Comparison of ENCODE assay signal across 25 cellular contexts in genomic region chr16:74931445-74931844, GRCh38. TPM values are rescaled to one million over a fixed set of nuclear protein-coding genes. Genes with fewer than 3 reads are reported as not detected.
DNase-seq lines count a peak whose midpoint lies in the region; ATAC-seq, FAIRE-seq and TF ChIP-seq lines count a peak whose summit lies in the region.
"Had no signal": no experiment of that assay in that cellular context is flagged by ENCODE, and none has a peak within 500 bp of the region (broad histone marks: within the 10 kb centered on the region; RNA-seq: fewer than 3 reads in every experiment).

No MANE protein-coding gene starts in this region.

- H3K9me3 ChIP-seq in heart left ventricle = no peaks in the 10 kb centered on the region
- H3K9me3 ChIP-seq in kidney (ENCODE audit: control insufficient read depth in 1 of 2, low read length in 2 of 2) = no peaks in the 10 kb centered on the region
- H3K9me3 ChIP-seq: MG63, SJSA1 had no signal

- H3K36me3 ChIP-seq in heart left ventricle (peaks cover 3 to 84% (median 57%) of the 10 kb centered on the region in 9 donors), kidney (ENCODE audit: control insufficient read depth in 1 of 2, insufficient read depth in 2 of 2, low read length in 2 of 2) (peaks cover 3 to 9% of the 10 kb centered on the region in 2 donors)
- H3K36me3 ChIP-seq: MG63 had no signal

- H3K27ac ChIP-seq in heart left ventricle (no peak overlapping the region), kidney (ENCODE audit: low read depth in 2 of 2, low read length in 2 of 2) (no peak overlapping the region)
- H3K27ac ChIP-seq: SJSA1 had no signal

- no peak for FAIRE-seq in kidney (lab: Jason Lieb, UNC)
- FAIRE-seq: HTR-8/SVneo, K562 had no signal

- H3K4me1 ChIP-seq in heart left ventricle (no peaks in the 10 kb centered on the region), kidney (ENCODE audit: control insufficient read depth in 1 of 2, insufficient read depth in 1 of 2, low read depth in 1 of 2, low read length in 2 of 2) (no peaks in the 10 kb centered on the region)
- H3K4me1 ChIP-seq: SJSA1 had no signal

- 90 to 95% (median 91%) methylated on average over 3 of the region's 3 CpGs for WGBS in heart left ventricle, 4 donors

- no peak for TF ChIP-seq POLR2A in heart left ventricle (IDR thresholded peaks at IDR 0.05)

- no peaks in the 10 kb centered on the region for H3K27me3 ChIP-seq in heart left ventricle
- H3K27me3 ChIP-seq: MG63, SJSA1 had no signal

- intact Hi-C loops in heart left ventricle (cut with DNase I) (no loop called here), kidney (cut with DNase I) (no loop called here)

- DNase-seq in M059J (ENCODE audit: low read depth) (peak; percentile 4), iris pigment epithelial cell (ENCODE audit: low read depth) (peak; percentile 25), heart left ventricle (no peak), kidney (no peak)
- DNase-seq in effector CD8-positive, alpha-beta T cell (lab: John Stamatoyannopoulos, UW) = no peak
- DNase-seq: DMS153; DND-41; Kasumi-1; MG63; NCI-H1105 treated with DMSO at 0.1 percent for 48 hours; NCI-H146; NCI-H1930; NCI-H2107; NCI-H446; NCI-H524 treated with DMSO at 0.1 percent for 48 hours; NCI-H774; NK-92 treated with Interleukin-12 subunit alpha and Interleukin-12 subunit beta, amount 100 ng/mL, for 24 hours; Right ventricle myocardium superior; RPMI8226 had no signal

- no peak overlapping the region for H3K9ac ChIP-seq in kidney (ENCODE audit: low read length in 2 of 2)

- TF ChIP-seq CTCF in heart left ventricle (IDR thresholded peaks at IDR 0.05) (no peak), kidney (IDR thresholded peaks at IDR 0.05; ENCODE audit: borderline replicate concordance, extremely low read depth, insufficient read depth) (no peak)

- peak; percentile 50 for ATAC-seq in GM18508 (IDR thresholded peaks at IDR 0.05; ENCODE audit: insufficient read depth, unreplicated experiment)
- ATAC-seq in HG02852 (IDR thresholded peaks at IDR 0.05; ENCODE audit: unreplicated experiment) = peak; percentile 77
- no peak for ATAC-seq in heart left ventricle
- ATAC-seq: HCT116, K562 had no signal

- no peak overlapping the region for H3K4me3 ChIP-seq in heart left ventricle
- H3K4me3 ChIP-seq in kidney (ENCODE audit: low read length in 2 of 2) = no peak overlapping the region
- H3K4me3 ChIP-seq: K562, MG63, SJSA1 had no signal

RNA-seq across cellular contexts. Expression of gene WDR59, which starts 53.5 kb away (rescaled TPM):
- 6.4 and 32.0 TPM in 2 replicates for total RNA-seq in M059J (2014; rRNA removed; shearing (Covaris generic))
- total RNA-seq in heart left ventricle = 10 to 100 TPM; 22.8 to 52.2 (median 40.7) TPM
- polyA plus RNA-seq in heart left ventricle = 10 to 100 TPM; 16.0 to 17.4 TPM
- 60.0 TPM for total RNA-seq in kidney
- 32.6 TPM for polyA plus RNA-seq in kidney (ENCODE audit: insufficient read depth, low read depth, low replicate concordance)

Comparison
In these comparisons a context has a peak if more than half of its experiments do, and no peak if none do; other contexts are left out.
1. ATAC-seq: peak in GM18508 (single experiment) and HG02852 (single experiment); none in heart left ventricle (0 of 4).
2. DNase-seq: peak in M059J (single experiment) and iris pigment epithelial cell (single experiment); none in heart left ventricle (0 of 5), kidney (single experiment) and effector CD8-positive, alpha-beta T cell (single experiment).